In genomic region chr10:114188876-114189275, GRCh38 we compare ENCODE assay signal across 12 cellular contexts. TPM values are rescaled to one million over a fixed set of nuclear protein-coding genes. Genes with fewer than 3 reads are reported as not detected.
"Had no signal": no experiment of that assay in that cellular context is flagged by ENCODE, and none has a peak within 500 bp of the region (broad histone marks: within the 10 kb centered on the region; RNA-seq: fewer than 3 reads in every experiment).

No MANE protein-coding gene starts in this region.

- ATAC-seq: HCT116, K562 had no signal

- H3K4me3 ChIP-seq: GM23248, HAP-1, K562 had no signal

- DNase-seq: GM23248, GOT3, H7, HFFc6, IMR-90, KG1 had no signal

- H3K4me1 ChIP-seq: HAP-1 had no signal

- H3K36me3 ChIP-seq: HAP-1 had no signal

- H3K27ac ChIP-seq: GM23248 had no signal

- H3K9me3 ChIP-seq: HAP-1 had no signal

- FAIRE-seq: HTR-8/SVneo, K562 had no signal

RNA-seq across cellular contexts. Expression of gene TDRD1, which starts 9.7 kb away (rescaled TPM):
- total RNA-seq: GM23248, H4, HFFc6, HT-29, IMR-90, K562 had no signal
- polyA plus RNA-seq: GM23248, IMR-90, K562 had no signal

RNA-seq across cellular contexts. Expression of gene VWA2, which starts 50.2 kb away (rescaled TPM):
- total RNA-seq: GM23248, H4, IMR-90, K562 had no signal
- polyA plus RNA-seq: GM23248, IMR-90, K562 had no signal
